ENCODE assay signal across 16 cellular contexts in genomic region chr2:15547100-15547499, GRCh38. TPM values are rescaled to one million over a fixed set of nuclear protein-coding genes. Genes with fewer than 3 reads are reported as not detected.
A peak's percentile ranks its signal among the peaks of the same experiment; 100 is the strongest.
DNase-seq lines count a peak whose midpoint lies in the region; ATAC-seq, FAIRE-seq and TF ChIP-seq lines count a peak whose summit lies in the region.
"Had no signal": no experiment of that assay in that cellular context is flagged by ENCODE, and none has a peak within 500 bp of the region (broad histone marks: within the 10 kb centered on the region; RNA-seq: fewer than 3 reads in every experiment).

No MANE protein-coding gene starts in this region.

- DNase-seq in GM23248 (peak; percentile 24), NCI-H526 (lab: John Stamatoyannopoulos, UW) (peak; percentile 100), epithelial cell of esophagus (ENCODE audit: low read depth) (peak; percentile 9), keratinocyte (ENCODE audit: low read depth, low spot score) (no peak), left ventricle myocardium superior (no peak), H54 (ENCODE audit: insufficient read length, low spot score) (no peak), DMS114 treated with DMSO at 0.1 percent for 48 hours (lab: John Stamatoyannopoulos, UW; ENCODE audit: unreplicated experiment) (no peak)
- DNase-seq: CD4-positive, CD25-positive, alpha-beta regulatory T cell; DMS79; GOT3; NCI-H1436 treated with DMSO at 0.1 percent for 48 hours; NCI-H226; NK-92 treated with Interleukin-12 subunit alpha and Interleukin-12 subunit beta, amount 100 ng/mL, for 24 hours; SIG-M5; SW 1271 had no signal

- H3K9me3 ChIP-seq in GM23248 (ENCODE audit: low read depth) (no peaks in the 10 kb centered on the region), keratinocyte (ENCODE audit: control insufficient read depth, low read depth, low read length) (no peaks in the 10 kb centered on the region)

- no peaks in the 10 kb centered on the region for H3K9me1 ChIP-seq in keratinocyte (ENCODE audit: control insufficient read depth, extremely low read depth, insufficient read depth, low read length)

- no peaks in the 10 kb centered on the region for H4K20me1 ChIP-seq in GM23248 (ENCODE audit: insufficient read depth)
- no peaks in the 10 kb centered on the region for H4K20me1 ChIP-seq in keratinocyte (ENCODE audit: control insufficient read depth, extremely low read depth, insufficient read depth, low read length)

- H3K9me2 ChIP-seq in GM23248 (ENCODE audit: insufficient read depth) = no peaks in the 10 kb centered on the region

- H3K36me3 ChIP-seq in GM23248 (ENCODE audit: low read depth) = peaks cover 15% of the 10 kb centered on the region
- H3K36me3 ChIP-seq in keratinocyte (ENCODE audit: control insufficient read depth in 2 of 2, extremely low read depth in 1 of 2, insufficient read depth in 2 of 2, low read length in 2 of 2) = peaks cover 0 to 2% of the 10 kb centered on the region in 2 experiments

- no peak overlapping the region for H3K4me2 ChIP-seq in GM23248 (ENCODE audit: unreplicated experiment)
- H3K4me2 ChIP-seq in keratinocyte (ENCODE audit: control insufficient read depth, extremely low read depth, insufficient read depth, low read depth, low read length) = peak overlapping the region; percentile 44

- H3K27ac ChIP-seq in GM23248 (no peak overlapping the region), keratinocyte (ENCODE audit: control insufficient read depth, insufficient read depth, low read length) (peak overlapping the region; percentile 17)

- TF ChIP-seq CTCF in epithelial cell of esophagus (IDR thresholded peaks at IDR 0.05; ENCODE audit: insufficient read depth, low read depth, low read length, missing control alignments) (no peak), keratinocyte (optimal IDR thresholded peaks at IDR 0.05 in 1 of 3, IDR thresholded peaks at IDR 0.05 in 1 of 3, conservative IDR thresholded peaks at IDR 0.05 in 1 of 3; ENCODE audit: extremely low read depth in 1 of 3, insufficient read depth in 2 of 3, low read length in 3 of 3) (no peak)

- in situ Hi-C loops in GM23248 (cut with MboI) = no loop called here

- H3F3A ChIP-seq in GM23248 (ENCODE audit: insufficient read depth) = no peaks in the 10 kb centered on the region

- FAIRE-seq in keratinocyte (lab: Jason Lieb, UNC) (no peak), H54 (lab: Jason Lieb, UNC) (no peak)
- FAIRE-seq: GM12878 had no signal

- H3K4me3 ChIP-seq in GM23248 (no peak overlapping the region), epithelial cell of esophagus (ENCODE audit: low read length) (no peak overlapping the region), keratinocyte (ENCODE audit: control insufficient read depth in 2 of 3, extremely low read depth in 1 of 3, insufficient read depth in 2 of 3, low read depth in 1 of 3, low read length in 3 of 3) (no peak overlapping the region)
- H3K4me3 ChIP-seq: GM12878 had no signal

- H3K79me2 ChIP-seq in GM23248 (ENCODE audit: insufficient read depth) (peaks cover 34% of the 10 kb centered on the region), keratinocyte (ENCODE audit: control insufficient read depth, insufficient read depth, low read length) (no peaks in the 10 kb centered on the region)

- H3K27me3 ChIP-seq in GM23248 (replicated peaks; ENCODE audit: insufficient read depth) (no peaks in the 10 kb centered on the region), keratinocyte (ENCODE audit: control insufficient read depth, extremely low read depth, insufficient read depth, low read length) (no peaks in the 10 kb centered on the region)

- H2AFZ ChIP-seq in GM23248 (no peak overlapping the region), keratinocyte (ENCODE audit: control insufficient read depth, low read length) (no peak overlapping the region)

- dilution Hi-C loops in keratinocyte (cut with MboI; ENCODE audit: extremely low pct_ligation_motif_present, low sequenced_read_pairs) = no loop called here

- H3K4me1 ChIP-seq in GM23248 (ENCODE audit: insufficient read depth) (no peaks in the 10 kb centered on the region), keratinocyte (ENCODE audit: control insufficient read depth, extremely low read depth, insufficient read depth, low read length) (peaks cover 7% of the 10 kb centered on the region)

- no peak for ATAC-seq in left ventricle myocardium superior
- ATAC-seq: GM12878 had no signal

- H3K9ac ChIP-seq in GM23248 (no peak overlapping the region), keratinocyte (ENCODE audit: control insufficient read depth, extremely low read depth, insufficient read depth, low read length) (no peak overlapping the region)

- TF ChIP-seq POLR2A in H54 (IDR thresholded peaks at IDR 0.05; ENCODE audit: low read depth, low read length) = no peak

- 94 to 97% methylated on average over 1 of the region's 1 CpG for WGBS in GM23248 (ENCODE audit: low coverage in 1 of 2, low lambda C conversion rate in 2 of 2, missing lambda C conversion rate in 2 of 2), 2 experiments

- intact Hi-C loops in left ventricle myocardium superior (cut with micrococcal nuclease) = no loop called here

RNA-seq across cellular contexts. Expression of gene NBAS, which starts 14.0 kb away (rescaled TPM):
- total RNA-seq in GM23248 (2014; rRNA removed; shearing (Covaris generic)) = 51.8 and 63.7 TPM in 2 replicates
- polyA plus RNA-seq in GM23248 (2016; fragmentation: Nextera tagmentation; extraction: Ambion mirVana) (21.2 and 22.5 TPM in 2 replicates), keratinocyte (24.5 to 28.1 TPM (median 27.9 TPM) in 3 replicates)
- 15.7 TPM for polyA plus RNA-seq in keratinocyte (2011; ENCODE audit: low read depth)
- polyA plus RNA-seq in keratinocyte (2011; cell fraction: cytosol; rRNA removed) = 10.5 and 15.0 TPM in 2 replicates
- polyA plus RNA-seq in keratinocyte (2011; cell fraction: nucleus; rRNA removed) = 56.1 and 56.3 TPM in 2 replicates
- polyA plus RNA-seq in keratinocyte (2012; ENCODE audit: low replicate concordance) = 21.5 and 29.9 TPM in 2 replicates
- 47.7 to 84.9 TPM (median 70.4 TPM) in 3 replicates for polyA minus RNA-seq in keratinocyte
- 26.5 TPM for polyA minus RNA-seq in keratinocyte (2011; cell fraction: cytosol; rRNA and poly(A)+ RNA removed)
- 69.6 and 114 TPM in 2 replicates for polyA minus RNA-seq in keratinocyte (2011; cell fraction: nucleus; rRNA and poly(A)+ RNA removed)
- 64.4 TPM for total RNA-seq in left ventricle myocardium superior

RNA-seq across cellular contexts. Expression of gene DDX1, which starts 44.6 kb away (rescaled TPM):
- total RNA-seq in GM23248 (2014; rRNA removed; shearing (Covaris generic)) = 72.6 and 73.0 TPM in 2 replicates
- polyA plus RNA-seq in GM23248 (2016; fragmentation: Nextera tagmentation; extraction: Ambion mirVana) (101 TPM in 2 replicates), keratinocyte (73.9 to 140 TPM (median 104 TPM) in 3 replicates)
- polyA plus RNA-seq in keratinocyte (2011; ENCODE audit: low read depth) = 131 TPM
- polyA plus RNA-seq in keratinocyte (2011; cell fraction: cytosol; rRNA removed) = 80.0 and 140 TPM in 2 replicates
- polyA plus RNA-seq in keratinocyte (2011; cell fraction: nucleus; rRNA removed) = 88.1 and 123 TPM in 2 replicates
- polyA plus RNA-seq in keratinocyte (2012; ENCODE audit: low replicate concordance) = 70.7 and 98.6 TPM in 2 replicates
- polyA minus RNA-seq in keratinocyte = 9.6 to 79.2 TPM (median 28.2 TPM) in 3 replicates
- polyA minus RNA-seq in keratinocyte (2011; cell fraction: cytosol; rRNA and poly(A)+ RNA removed) = 45.5 TPM
- 26.5 and 57.1 TPM in 2 replicates for polyA minus RNA-seq in keratinocyte (2011; cell fraction: nucleus; rRNA and poly(A)+ RNA removed)
- total RNA-seq in left ventricle myocardium superior = 167 TPM

Comparison
In these comparisons a context has a peak if more than half of its experiments do, and no peak if none do; other contexts are left out.
1. DNase-seq: peak in GM23248 (single experiment), NCI-H526 (2 of 2) and epithelial cell of esophagus (single experiment); none in keratinocyte (single experiment), left ventricle myocardium superior (single experiment), H54 (single experiment) and DMS114 treated with DMSO at 0.1 percent for 48 hours (single experiment).